18 cellular contexts compared by ENCODE assay signal in the genomic region with DNA sequence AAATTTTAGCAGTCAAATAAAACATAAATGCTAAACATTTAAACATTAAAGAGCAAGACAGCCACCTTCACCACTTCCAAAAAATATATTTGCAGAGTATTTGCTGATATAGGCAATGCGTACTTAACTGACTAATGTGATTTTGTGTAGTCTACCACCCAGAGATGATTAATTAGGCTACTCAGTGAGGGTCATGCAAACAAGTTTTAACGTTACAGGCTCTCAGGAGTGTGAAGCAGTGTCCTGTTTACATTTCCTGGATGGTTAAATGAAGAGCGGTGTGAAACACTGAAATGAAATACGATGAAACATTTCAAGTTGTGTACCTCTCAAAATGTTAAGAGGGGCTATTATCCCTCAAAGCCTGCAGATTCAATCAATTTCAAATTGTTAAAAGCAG.
A peak's percentile ranks its signal among the peaks of the same experiment; 100 is the strongest.
DNase-seq lines count a peak whose midpoint lies in the region; ATAC-seq, FAIRE-seq and TF ChIP-seq lines count a peak whose summit lies in the region.
"Had no signal": no experiment of that assay in that cellular context is flagged by ENCODE, and none has a peak within 500 bp of the region (broad histone marks: within the 10 kb centered on the region; RNA-seq: fewer than 3 reads in every experiment).

No MANE protein-coding gene starts in this region.

- H3K9me3 ChIP-seq in OCI-LY7 (ENCODE audit: low read length) (no peaks in the 10 kb centered on the region), keratinocyte (ENCODE audit: control insufficient read depth, low read depth, low read length) (no peaks in the 10 kb centered on the region)
- H3K9me3 ChIP-seq: prostate gland, suprapubic skin had no signal

- TF ChIP-seq POLR2A in H54 (IDR thresholded peaks at IDR 0.05; ENCODE audit: low read depth, low read length), result no peak

- no peaks in the 10 kb centered on the region for H3K9me1 ChIP-seq in keratinocyte (ENCODE audit: control insufficient read depth, extremely low read depth, insufficient read depth, low read length)

- H3K4me2 ChIP-seq in OCI-LY7 (ENCODE audit: low read length) (peak overlapping the region; percentile 23; the same call in 1 of the 2 replicates), keratinocyte (ENCODE audit: control insufficient read depth, extremely low read depth, insufficient read depth, low read depth, low read length) (no peak overlapping the region)

- H3K27ac ChIP-seq in OCI-LY7 (ENCODE audit: low read depth, low read length, poor library complexity, severe bottlenecking), result no peak overlapping the region
- no peak overlapping the region for H3K27ac ChIP-seq in keratinocyte (ENCODE audit: control insufficient read depth, insufficient read depth, low read length)
- H3K27ac ChIP-seq: epithelial cell of prostate, prostate gland, suprapubic skin had no signal

- no peaks in the 10 kb centered on the region for H3K27me3 ChIP-seq in keratinocyte (ENCODE audit: control insufficient read depth, extremely low read depth, insufficient read depth, low read length)
- H3K27me3 ChIP-seq: suprapubic skin had no signal

- TF ChIP-seq CTCF in OCI-LY7 (conservative IDR thresholded peaks at IDR 0.05; ENCODE audit: low read length) (no peak), keratinocyte (optimal IDR thresholded peaks at IDR 0.05 in 1 of 3, IDR thresholded peaks at IDR 0.05 in 1 of 3, conservative IDR thresholded peaks at IDR 0.05 in 1 of 3; ENCODE audit: extremely low read depth in 1 of 3, insufficient read depth in 2 of 3, low read length in 3 of 3) (no peak)

- no TSS peak for BruUV-seq in OCI-LY7 (replicated peaks; lab: Mats Ljungman, UMichigan)

- no peak overlapping the region for H3K9ac ChIP-seq in keratinocyte (ENCODE audit: control insufficient read depth, extremely low read depth, insufficient read depth, low read length)

- no peaks in the 10 kb centered on the region for H4K20me1 ChIP-seq in OCI-LY7 (ENCODE audit: insufficient read depth, low read length)
- no peaks in the 10 kb centered on the region for H4K20me1 ChIP-seq in keratinocyte (ENCODE audit: control insufficient read depth, extremely low read depth, insufficient read depth, low read length)

- no peak overlapping the region for H3K4me3 ChIP-seq in OCI-LY7 (ENCODE audit: low read depth, low read length, poor library complexity, severe bottlenecking)
- H3K4me3 ChIP-seq in keratinocyte (ENCODE audit: control insufficient read depth in 2 of 3, extremely low read depth in 1 of 3, insufficient read depth in 2 of 3, low read depth in 1 of 3, low read length in 3 of 3), result no peak overlapping the region
- H3K4me3 ChIP-seq: prostate gland, suprapubic skin had no signal

- H3K4me1 ChIP-seq in OCI-LY7 (ENCODE audit: insufficient read depth, low read length, poor library complexity, severe bottlenecking), result no peaks in the 10 kb centered on the region
- peaks cover 16% of the 10 kb centered on the region for H3K4me1 ChIP-seq in keratinocyte (ENCODE audit: control insufficient read depth, extremely low read depth, insufficient read depth, low read length)
- H3K4me1 ChIP-seq: prostate gland had no signal

- intact Hi-C loops in OCI-LY7 (cut with micrococcal nuclease; ENCODE audit: unreplicated experiment), result no loop called here

- DNase-seq in H54 (ENCODE audit: insufficient read length, low spot score) (no peak), NCI-H2081 (lab: John Stamatoyannopoulos, UW) (peak; percentile 45 to 90), OCI-LY7 (ENCODE audit: low spot score) (no peak), keratinocyte (ENCODE audit: low read depth, low spot score) (no peak), foreskin melanocyte (no peak), AML-193 (lab: John Stamatoyannopoulos, UW) (no peak), SKM-1 (lab: John Stamatoyannopoulos, UW; ENCODE audit: unreplicated experiment) (no peak)
- DNase-seq: activated CD4-positive, alpha-beta T cell treated with anti-CD3 and anti-CD28 coated beads for 1 hour; activated effector memory CD4-positive, alpha-beta T cell treated with anti-CD3 and anti-CD28 coated beads, Interleukin-2, amount 50 U/mL, for 16 hours; aorta; CD8-positive, alpha-beta T cell; Kasumi-1; naive B cell; small intestine had no signal

- POLR2A ChIA-PET in OCI-LY7 (lab: Charles Lee), result no interaction called here

- H3K9me2 ChIP-seq in OCI-LY7 (ENCODE audit: insufficient read depth, low read length), result no peaks in the 10 kb centered on the region

- dilution Hi-C loops in keratinocyte (cut with MboI; ENCODE audit: extremely low pct_ligation_motif_present, low sequenced_read_pairs), result no loop called here

- H3K79me2 ChIP-seq in OCI-LY7 (ENCODE audit: insufficient read depth, low read depth, low read length) (no peaks in the 10 kb centered on the region), keratinocyte (ENCODE audit: control insufficient read depth, insufficient read depth, low read length) (no peaks in the 10 kb centered on the region)

- H3K36me3 ChIP-seq in OCI-LY7 (ENCODE audit: insufficient read depth, low read length), result no peaks in the 10 kb centered on the region
- H3K36me3 ChIP-seq in keratinocyte (ENCODE audit: control insufficient read depth in 2 of 2, extremely low read depth in 1 of 2, insufficient read depth in 2 of 2, low read length in 2 of 2), result no peaks in the 10 kb centered on the region
- H3K36me3 ChIP-seq: prostate gland, suprapubic skin had no signal

- CTCF ChIA-PET in OCI-LY7 (lab: Charles Lee; ENCODE audit: unreplicated experiment), result no interaction called here

- H2AFZ ChIP-seq in OCI-LY7 (ENCODE audit: low read length) (no peak overlapping the region), keratinocyte (ENCODE audit: control insufficient read depth, low read length) (peak overlapping the region; percentile 25)

- FAIRE-seq in H54 (lab: Jason Lieb, UNC), result peak; percentile 15
- FAIRE-seq in keratinocyte (lab: Jason Lieb, UNC), result peak; percentile 29
- FAIRE-seq: small intestine had no signal

- ATAC-seq in HG03175 (IDR thresholded peaks at IDR 0.05; ENCODE audit: unreplicated experiment), result no peak
- ATAC-seq: CD8-positive, alpha-beta T cell had no signal

Comparison
In these comparisons a context has a peak if more than half of its experiments do, and no peak if none do; other contexts are left out.
1. DNase-seq: peak in NCI-H2081 (2 of 2); none in H54 (single experiment), OCI-LY7 (single experiment), keratinocyte (single experiment), foreskin melanocyte (single experiment), AML-193 (0 of 2) and SKM-1 (single experiment).